ENCODE assay signal across 14 cellular contexts in genomic region chr11:110098645-110099044, GRCh38. TPM values are rescaled to one million over a fixed set of nuclear protein-coding genes. Genes with fewer than 3 reads are reported as not detected.
DNase-seq lines count a peak whose midpoint lies in the region; ATAC-seq lines count a peak whose summit lies in the region.
"Had no signal": no experiment of that assay in that cellular context is flagged by ENCODE, and none has a peak within 500 bp of the region (broad histone marks: within the 10 kb centered on the region; RNA-seq: fewer than 3 reads in every experiment).

No MANE protein-coding gene starts in this region.

- no peak overlapping the region for H3K9ac ChIP-seq in Karpas-422 (ENCODE audit: low read length)

- DNase-seq in Karpas-422 (peak; percentile 53), left colon (no peak), COLO829 (ENCODE audit: low spot score) (no peak)
- no peak for DNase-seq in activated naive CD8-positive, alpha-beta T cell treated with anti-CD3 and anti-CD28 coated beads, Interleukin-2, amount 50 U/mL, for 24 hours
- no peak for DNase-seq in stimulated activated CD4-positive, alpha-beta T cell treated with anti-CD3 and anti-CD28 coated beads, Interleukin-12 subunit alpha, Interleukin-12 subunit beta, amount 100 ng/mL, for 4 hours
- DNase-seq in central memory CD4-positive, alpha-beta T cell, result no peak
- DNase-seq: hippocampal formation, Peyer's patch had no signal

- no peaks in the 10 kb centered on the region for H3K4me1 ChIP-seq in Karpas-422 (ENCODE audit: low read length)

- no peak overlapping the region for H3K4me3 Mint-ChIP-seq in activated naive CD8-positive, alpha-beta T cell treated with anti-CD3 and anti-CD28 coated beads, Interleukin-2, amount 50 U/mL, for 24 hours
- H3K4me3 Mint-ChIP-seq: activated naive CD8-positive, alpha-beta T cell had no signal

- no peak overlapping the region for H3K27ac Mint-ChIP-seq in activated naive CD8-positive, alpha-beta T cell treated with anti-CD3 and anti-CD28 coated beads, Interleukin-2, amount 50 U/mL, for 24 hours
- H3K27ac Mint-ChIP-seq: activated naive CD8-positive, alpha-beta T cell had no signal

- ATAC-seq in GM18873 (IDR thresholded peaks at IDR 0.05; ENCODE audit: low FRiP score, unreplicated experiment) (peak; percentile 60), HG02588 (IDR thresholded peaks at IDR 0.05; ENCODE audit: unreplicated experiment) (peak; percentile 62), left colon (peak; percentile 71)
- no peak for ATAC-seq in activated naive CD8-positive, alpha-beta T cell treated with anti-CD3 and anti-CD28 coated beads, Interleukin-2, amount 50 U/mL, for 24 hours

- no peaks in the 10 kb centered on the region for H3K36me3 ChIP-seq in Karpas-422 (ENCODE audit: insufficient read depth, low read length)
- H3K36me3 ChIP-seq: HAP-1, Peyer's patch, right atrium auricular region, thoracic aorta had no signal

- H2AFZ ChIP-seq in Karpas-422 (ENCODE audit: low read length), result no peak overlapping the region

- H3K4me2 ChIP-seq in Karpas-422 (ENCODE audit: low read depth, low read length, poor library complexity, severe bottlenecking), result no peak overlapping the region

- H3K9me3 Mint-ChIP-seq in activated naive CD8-positive, alpha-beta T cell treated with anti-CD3 and anti-CD28 coated beads, Interleukin-2, amount 50 U/mL, for 24 hours, result no peaks in the 10 kb centered on the region

- no peaks in the 10 kb centered on the region for H3K9me3 ChIP-seq in Karpas-422 (ENCODE audit: low read length)
- H3K9me3 ChIP-seq: HAP-1, Peyer's patch, right atrium auricular region, thoracic aorta had no signal

- intact Hi-C loops in left colon (cut with DNase I, micrococcal nuclease), result no loop called here

- H3K27me3 Mint-ChIP-seq in activated naive CD8-positive, alpha-beta T cell treated with anti-CD3 and anti-CD28 coated beads, Interleukin-2, amount 50 U/mL, for 24 hours, result peaks cover 32% of the 10 kb centered on the region

- no peaks in the 10 kb centered on the region for H4K20me1 ChIP-seq in Karpas-422 (ENCODE audit: insufficient read depth, low read depth, low read length)

- no peak overlapping the region for H3K4me3 ChIP-seq in Karpas-422 (ENCODE audit: low read length)
- H3K4me3 ChIP-seq: HAP-1, Peyer's patch, right atrium auricular region, thoracic aorta had no signal

- no peaks in the 10 kb centered on the region for H3K36me3 Mint-ChIP-seq in activated naive CD8-positive, alpha-beta T cell treated with anti-CD3 and anti-CD28 coated beads, Interleukin-2, amount 50 U/mL, for 24 hours (ENCODE audit: low read depth)
- H3K36me3 Mint-ChIP-seq: activated naive CD8-positive, alpha-beta T cell had no signal

- no peaks in the 10 kb centered on the region for H3K79me2 ChIP-seq in Karpas-422 (ENCODE audit: low read length)

- H3K27ac ChIP-seq in Karpas-422 (ENCODE audit: low read length), result no peak overlapping the region
- H3K27ac ChIP-seq: Peyer's patch, thoracic aorta had no signal

- H3K27me3 ChIP-seq in Karpas-422 (ENCODE audit: low read length), result no peaks in the 10 kb centered on the region
- H3K27me3 ChIP-seq: Peyer's patch, right atrium auricular region had no signal

- peaks cover 6% of the 10 kb centered on the region for H3K4me1 Mint-ChIP-seq in activated naive CD8-positive, alpha-beta T cell treated with anti-CD3 and anti-CD28 coated beads, Interleukin-2, amount 50 U/mL, for 24 hours

- H3K9me2 ChIP-seq in Karpas-422 (replicated peaks; ENCODE audit: insufficient read depth, low read length), result no peaks in the 10 kb centered on the region

RNA-seq across cellular contexts. Expression of gene ZC3H12C, which starts 5.5 kb away (rescaled TPM):
- total RNA-seq in Karpas-422 (2014; rRNA removed; shearing (Covaris generic); ENCODE audit: low replicate concordance), result not detected in 2 replicates
- total RNA-seq in left colon, result 10 to 100 TPM; 17.8 to 20.4 TPM

Comparison
In these comparisons a context has a peak if more than half of its experiments do, and no peak if none do; other contexts are left out.
1. RNA of gene ZC3H12C, which starts 5.5 kb away (total RNA-seq): 17.8 to 20.4 TPM in left colon; not detected in Karpas-422; every median in the first group is over 10 times any median in the second.